ENCODE assay signal across 17 cellular contexts in the genomic region with DNA sequence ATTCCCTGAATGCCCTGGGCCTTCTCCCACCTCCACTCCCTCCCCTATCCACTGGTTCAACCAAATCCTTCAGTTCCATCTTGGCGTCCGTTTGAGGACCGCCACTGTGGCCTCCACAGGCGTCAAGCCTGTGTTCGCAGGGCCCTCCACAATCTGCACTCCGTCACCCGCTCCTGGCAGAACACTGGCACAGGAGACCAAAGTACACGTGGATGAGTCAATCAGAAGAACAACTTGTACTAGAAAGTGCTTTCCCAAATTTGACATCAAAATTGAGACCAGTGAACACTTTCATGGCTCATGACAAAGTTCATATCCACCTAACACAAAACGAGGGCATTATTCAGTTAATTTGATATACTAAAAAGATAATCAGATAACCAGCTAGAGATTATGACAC. TPM values are rescaled to one million over a fixed set of nuclear protein-coding genes. Genes with fewer than 3 reads are reported as not detected.
DNase-seq lines count a peak whose midpoint lies in the region; ATAC-seq and TF ChIP-seq lines count a peak whose summit lies in the region.
"Had no signal": no experiment of that assay in that cellular context is flagged by ENCODE, and none has a peak within 500 bp of the region (broad histone marks: within the 10 kb centered on the region; RNA-seq: fewer than 3 reads in every experiment).

No MANE protein-coding gene starts in this region.

- peak; percentile 49 for ATAC-seq in Right ventricle myocardium inferior
- no peak for ATAC-seq in GM19452 (IDR thresholded peaks at IDR 0.05; ENCODE audit: unreplicated experiment)
- no peak for ATAC-seq in GM18867 (IDR thresholded peaks at IDR 0.05; ENCODE audit: unreplicated experiment)
- ATAC-seq: HCT116 had no signal

- no peak overlapping the region for H2BK20ac ChIP-seq in H9 (ENCODE audit: low read depth, low read length, poor library complexity, severe bottlenecking)

- TF ChIP-seq CTCF in H9 (conservative IDR thresholded peaks at IDR 0.05), result no peak
- TF ChIP-seq CTCF in neural progenitor cell (IDR thresholded peaks at IDR 0.05), result no peak

- H3T11ph ChIP-seq in H9 (ENCODE audit: low read length), result no peak overlapping the region

- no peak overlapping the region for H2BK5ac ChIP-seq in H9 (ENCODE audit: insufficient read length, low read length)

- no CpG with 5 or more reads among the region's 9 CpGs for WGBS in H9 (ENCODE audit: extremely low coverage, insufficient read length, low lambda C conversion rate)

- H3K4me3 Mint-ChIP-seq in H9, result no peak overlapping the region
- H3K4me3 Mint-ChIP-seq in neural progenitor cell, result peak overlapping the region; percentile 21

- H3F3A ChIP-seq in neural progenitor cell (ENCODE audit: low read depth), result peaks cover 7% of the 10 kb centered on the region

- H3K9ac ChIP-seq in H9 (ENCODE audit: extremely low read depth, insufficient read length, low read length) (no peak overlapping the region), iPS-20b (ENCODE audit: low read depth, low read length) (peak overlapping the region; percentile 42; the same call in 1 of the 2 replicates), neural progenitor cell (no peak overlapping the region)
- H3K9ac ChIP-seq: BLaER1 had no signal

- no peaks in the 10 kb centered on the region for H3K79me1 ChIP-seq in H9 (ENCODE audit: insufficient read depth, low read depth, low read length, poor library complexity, severe bottlenecking)

- H3K9me3 Mint-ChIP-seq in H9, result peaks cover 0 to 3% of the 10 kb centered on the region in 2 experiments; a peak in 2 of 5 replicates
- no peaks in the 10 kb centered on the region for H3K9me3 Mint-ChIP-seq in neural progenitor cell
- H3K9me3 Mint-ChIP-seq: CD8-positive, alpha-beta memory T cell had no signal

- no peak overlapping the region for H3K14ac ChIP-seq in H9 (ENCODE audit: insufficient read depth, low read length)

- no peak overlapping the region for H3K4ac ChIP-seq in H9 (ENCODE audit: low read depth, low read length)

- H2AK5ac ChIP-seq in H9 (ENCODE audit: insufficient read length, low read length), result no peak overlapping the region

- no peak overlapping the region for H2BK12ac ChIP-seq in H9 (ENCODE audit: insufficient read length, low read depth, low read length)

- no peaks in the 10 kb centered on the region for H4K20me1 ChIP-seq in H9 (ENCODE audit: control insufficient read depth, insufficient read depth, insufficient read length)
- H4K20me1 ChIP-seq in neural progenitor cell (ENCODE audit: low read depth), result no peaks in the 10 kb centered on the region
- H4K20me1 ChIP-seq: BLaER1 had no signal

- H3K27ac Mint-ChIP-seq in H9 (peak overlapping the region in 2 of 3 experiments; percentile 53 to 96; a peak in 4 of 7 replicates), neural progenitor cell (no peak overlapping the region)
- H3K27ac Mint-ChIP-seq: CD8-positive, alpha-beta memory T cell had no signal

- H3K27me3 ChIP-seq in H9 (ENCODE audit: insufficient read depth, low read length), result no peaks in the 10 kb centered on the region
- no peaks in the 10 kb centered on the region for H3K27me3 ChIP-seq in iPS-20b (ENCODE audit: insufficient read depth, low read length)
- H3K27me3 ChIP-seq in neural progenitor cell, result peaks cover 19% of the 10 kb centered on the region
- H3K27me3 ChIP-seq: BLaER1 had no signal

- no peaks in the 10 kb centered on the region for H3K36me3 ChIP-seq in iPS-20b (ENCODE audit: insufficient read depth, low read depth, low read length)
- H3K36me3 ChIP-seq in neural progenitor cell, result no peaks in the 10 kb centered on the region
- H3K36me3 ChIP-seq: BLaER1 had no signal

- peaks cover 16% of the 10 kb centered on the region; the same call in 1 of the 2 replicates for H3K4me1 ChIP-seq in H9 (ENCODE audit: insufficient read depth, low read length)
- H3K4me1 ChIP-seq in iPS-20b (ENCODE audit: insufficient read depth, low read length), result peaks cover 48% of the 10 kb centered on the region
- peaks cover 13% of the 10 kb centered on the region for H3K4me1 ChIP-seq in neural progenitor cell
- H3K4me1 ChIP-seq: Caco-2 had no signal

- H3K23ac ChIP-seq in H9 (ENCODE audit: insufficient read length, low read depth, low read length), result no peak overlapping the region

- no peak overlapping the region for H3K18ac ChIP-seq in H9 (ENCODE audit: insufficient read length, low read depth, low read length)

- no peak for DNase-seq in Right ventricle myocardium inferior (ENCODE audit: missing footprints)
- no peak for DNase-seq in cardiac septum (ENCODE audit: low spot score)
- no peak for DNase-seq in H9
- no peak for DNase-seq in neural progenitor cell (ENCODE audit: low spot score)
- DNase-seq in GM19238 (ENCODE audit: insufficient read length, low spot score), result no peak
- DNase-seq: 8988T; AML-193; Caco-2; CD8-positive, alpha-beta memory T cell had no signal

- H3K27me3 Mint-ChIP-seq in H9 (ENCODE audit: low read depth) (no peaks in the 10 kb centered on the region; the same call in 1 of the 2 replicates), neural progenitor cell (ENCODE audit: insufficient read depth, low read depth) (peaks cover 20% of the 10 kb centered on the region)

- H4K8ac ChIP-seq in H9 (replicated peaks; ENCODE audit: insufficient read length, low read depth, low read length), result no peak overlapping the region

- H3K9me3 ChIP-seq in H9 (ENCODE audit: control insufficient read depth, low read depth, low read length) (no peaks in the 10 kb centered on the region), iPS-20b (ENCODE audit: insufficient read depth, low read depth, low read length) (no peaks in the 10 kb centered on the region), neural progenitor cell (ENCODE audit: low read depth) (no peaks in the 10 kb centered on the region)
- H3K9me3 ChIP-seq: BLaER1, Caco-2 had no signal

- no peaks in the 10 kb centered on the region for H3K79me2 ChIP-seq in H9 (ENCODE audit: insufficient read depth, low read length)
- H3K79me2 ChIP-seq in neural progenitor cell (ENCODE audit: low read depth), result no peaks in the 10 kb centered on the region

- no peaks in the 10 kb centered on the region for H3K23me2 ChIP-seq in H9 (ENCODE audit: insufficient read length, low read depth, low read length, poor library complexity, severe bottlenecking)

- H3K27ac ChIP-seq in H9 (ENCODE audit: insufficient read length, low read depth, low read length) (no peak overlapping the region), iPS-20b (ENCODE audit: low read length) (no peak overlapping the region), neural progenitor cell (no peak overlapping the region)
- H3K27ac ChIP-seq: BLaER1, HL-60 had no signal

- H2BK15ac ChIP-seq in H9 (ENCODE audit: low read depth, low read length), result no peak overlapping the region

- H3K56ac ChIP-seq in H9 (ENCODE audit: insufficient read length, low read depth, low read length), result no peak overlapping the region

- H3K36me3 Mint-ChIP-seq in H9 (ENCODE audit: insufficient read depth in 1 of 3, low read depth in 3 of 3) (no peaks in the 10 kb centered on the region), neural progenitor cell (no peaks in the 10 kb centered on the region)
- H3K36me3 Mint-ChIP-seq: CD8-positive, alpha-beta memory T cell had no signal

- H3K4me1 Mint-ChIP-seq in H9 (peaks cover 57 to 59% of the 10 kb centered on the region in 2 experiments), neural progenitor cell (peaks cover 26% of the 10 kb centered on the region)

- no peak overlapping the region for H4K5ac ChIP-seq in H9 (ENCODE audit: insufficient read length, low read depth, low read length)

- H3K4me3 ChIP-seq in iPS-20b (ENCODE audit: low read length), result no peak overlapping the region
- H3K4me3 ChIP-seq in neural progenitor cell, result no peak overlapping the region
- H3K4me3 ChIP-seq: BLaER1 had no signal

- H2AFZ ChIP-seq in H9 (ENCODE audit: low read length), result no peak overlapping the region
- H2AFZ ChIP-seq in neural progenitor cell (replicated peaks), result no peak overlapping the region

- intact Hi-C loops in Right ventricle myocardium inferior (cut with DNase I), result no loop called here
- intact Hi-C loops in cardiac septum (cut with DNase I), result no loop called here

- H3K4me2 ChIP-seq in H9 (ENCODE audit: insufficient read depth, insufficient read length, low read length) (no peak overlapping the region), neural progenitor cell (no peak overlapping the region)
- H3K4me2 ChIP-seq: BLaER1 had no signal

- no peak overlapping the region for H2BK120ac ChIP-seq in H9 (ENCODE audit: low read depth, low read length, poor library complexity, severe bottlenecking)

- no peak overlapping the region for H4K91ac ChIP-seq in H9 (ENCODE audit: insufficient read length, low read depth, low read length)

RNA-seq across cellular contexts. Expression of a gene that starts 6.5 kb away (rescaled TPM):
- total RNA-seq in Right ventricle myocardium inferior, result 36.7 TPM
- total RNA-seq in cardiac septum, result 32.0 TPM
- 86.9 and 91.9 TPM in 2 replicates for total RNA-seq in H9 (2021)
- 53.1 and 69.6 TPM in 2 replicates for total RNA-seq in neural progenitor cell (ENCODE audit: low replicate concordance)

RNA-seq across cellular contexts. Expression of a gene that starts 49.1 kb away (rescaled TPM):
- not detected for total RNA-seq in Right ventricle myocardium inferior
- not detected for total RNA-seq in cardiac septum
- not detected in 2 replicates for total RNA-seq in H9 (2021)
- not detected in 2 replicates for total RNA-seq in neural progenitor cell (ENCODE audit: low replicate concordance)
- total RNA-seq: Caco-2; CD8-positive, alpha-beta memory T cell; Daoy; H4 had no signal

RNA-seq across cellular contexts. Expression of a gene that starts 53.2 kb away (rescaled TPM):
- total RNA-seq in Right ventricle myocardium inferior (19.3 TPM), cardiac septum (28.8 TPM), H9 (2021) (81.8 and 85.0 TPM in 2 replicates), neural progenitor cell (ENCODE audit: low replicate concordance) (60.1 and 74.4 TPM in 2 replicates)
